ENCODE assay signal across 14 cellular contexts in genomic region chr11:15774021-15774862, GRCh38.
DNase-seq lines count a peak whose midpoint lies in the region; ATAC-seq and TF ChIP-seq lines count a peak whose summit lies in the region.
"Had no signal": no experiment of that assay in that cellular context is flagged by ENCODE, and none has a peak within 500 bp of the region (broad histone marks: within the 10 kb centered on the region; RNA-seq: fewer than 3 reads in every experiment).

No MANE protein-coding gene starts in this region.

- H3K27ac ChIP-seq in endodermal cell (ENCODE audit: low read depth, low read length) (no peak overlapping the region), mesenchymal stem cell (ENCODE audit: low read length, poor library complexity, severe bottlenecking) (no peak overlapping the region), skeletal muscle tissue (ENCODE audit: low read depth, low read length) (peak overlapping the region; percentile 25)
- H3K27ac ChIP-seq: gastroesophageal sphincter, GM23248 had no signal

- H3K4me1 ChIP-seq in endodermal cell (ENCODE audit: control insufficient read depth, insufficient read depth, low read length) (peaks cover 18% of the 10 kb centered on the region), mesenchymal stem cell (ENCODE audit: control insufficient read depth, insufficient read depth, low read depth, low read length) (no peaks in the 10 kb centered on the region), skeletal muscle tissue (ENCODE audit: control insufficient read depth in 3 of 3, insufficient read depth in 3 of 3, low read length in 3 of 3) (peaks cover 9 to 13% (median 12%) of the 10 kb centered on the region in 3 donors)
- H3K4me1 ChIP-seq: left lung had no signal

- H3K23ac ChIP-seq in mesenchymal stem cell (ENCODE audit: low read length in 2 of 2): no peak overlapping the region

- H3K36me3 ChIP-seq in endodermal cell (ENCODE audit: control insufficient read depth, insufficient read depth, low read length) (no peaks in the 10 kb centered on the region), mesenchymal stem cell (ENCODE audit: control insufficient read depth in 1 of 2, insufficient read depth in 2 of 2, low read depth in 1 of 2, low read length in 2 of 2) (no peaks in the 10 kb centered on the region), skeletal muscle tissue (ENCODE audit: control insufficient read depth in 3 of 3, insufficient read depth in 3 of 3, low read length in 3 of 3) (no peaks in the 10 kb centered on the region)
- H3K36me3 ChIP-seq: gastroesophageal sphincter, left lung had no signal

- H3K4me2 ChIP-seq in mesenchymal stem cell (ENCODE audit: low read length, poor library complexity, severe bottlenecking): no peak overlapping the region

- peak overlapping the region in 1 of 2 experiments; percentile 61 for H3K4ac ChIP-seq in mesenchymal stem cell (ENCODE audit: low read depth in 1 of 2, low read length in 2 of 2)

- peak overlapping the region; percentile 43 for H3K27ac Mint-ChIP-seq in T-helper 17 cell
- no peak overlapping the region for H3K27ac Mint-ChIP-seq in endodermal cell

- H2BK5ac ChIP-seq in mesenchymal stem cell (ENCODE audit: low read depth, low read length, poor library complexity, severe bottlenecking): no peak overlapping the region

- H2AK5ac ChIP-seq in mesenchymal stem cell (ENCODE audit: low read length, severe bottlenecking): no peak overlapping the region

- no peak overlapping the region for H3K9ac ChIP-seq in endodermal cell (ENCODE audit: extremely low read depth, low read length, poor library complexity, severe bottlenecking)
- no peak overlapping the region for H3K9ac ChIP-seq in mesenchymal stem cell (ENCODE audit: low read length)
- peak overlapping the region in 1 of 3 donors; percentile 2 for H3K9ac ChIP-seq in skeletal muscle tissue (ENCODE audit: low read depth in 1 of 3, low read length in 3 of 3)
- H3K9ac ChIP-seq: GM23248 had no signal

- DNase-seq in T-helper 17 cell (no peak), endodermal cell (no peak), mesenchymal stem cell (no peak), NCI-H1092 treated with DMSO at 0.1 percent for 48 hours (lab: John Stamatoyannopoulos, UW) (no peak), glomerular visceral epithelial cell (ENCODE audit: extremely low spot score) (no peak), NCI-H1092 (lab: John Stamatoyannopoulos, UW) (no peak)
- DNase-seq: EL; GM23248; KBM-7; NCI-H2029 treated with DMSO at 0.1 percent for 48 hours; NK-92 treated with Interleukin-12 subunit alpha and Interleukin-12 subunit beta, amount 100 ng/mL, for 24 hours had no signal

- H3K79me1 ChIP-seq in mesenchymal stem cell (replicated peaks; ENCODE audit: low read length, poor library complexity, severe bottlenecking): no peaks in the 10 kb centered on the region

- H3K36me3 Mint-ChIP-seq in T-helper 17 cell (ENCODE audit: low read depth) (no peaks in the 10 kb centered on the region), endodermal cell (ENCODE audit: low read depth) (no peaks in the 10 kb centered on the region)

- H2BK12ac ChIP-seq in mesenchymal stem cell (ENCODE audit: low read length in 2 of 2): peak overlapping the region; percentile 61 to 72

- no peak overlapping the region for H4K91ac ChIP-seq in mesenchymal stem cell (ENCODE audit: low read length)

- ATAC-seq in T-helper 17 cell: no peak
- ATAC-seq: gastroesophageal sphincter had no signal

- peak overlapping the region; percentile 56 for H4K8ac ChIP-seq in mesenchymal stem cell (ENCODE audit: low read length)

- peaks cover 20% of the 10 kb centered on the region for H3K27me3 Mint-ChIP-seq in T-helper 17 cell
- no peaks in the 10 kb centered on the region for H3K27me3 Mint-ChIP-seq in endodermal cell (ENCODE audit: insufficient read depth)

- H3K4me3 Mint-ChIP-seq in T-helper 17 cell (no peak overlapping the region), endodermal cell (no peak overlapping the region)

- H2BK15ac ChIP-seq in mesenchymal stem cell (ENCODE audit: low read depth, poor library complexity, severe bottlenecking): no peak overlapping the region

- H3K9me3 ChIP-seq in T-helper 17 cell (ENCODE audit: control insufficient read depth, low read length, poor library complexity, severe bottlenecking) (no peaks in the 10 kb centered on the region), endodermal cell (ENCODE audit: control insufficient read depth, low read length) (no peaks in the 10 kb centered on the region), mesenchymal stem cell (ENCODE audit: control insufficient read depth, low read length) (no peaks in the 10 kb centered on the region), skeletal muscle tissue (ENCODE audit: control insufficient read depth in 3 of 3, low read length in 3 of 3) (no peaks in the 10 kb centered on the region)
- H3K9me3 ChIP-seq: gastroesophageal sphincter, left lung had no signal

- no peak for TF ChIP-seq CTCF in endodermal cell (conservative IDR thresholded peaks at IDR 0.05)

- H3K4me1 Mint-ChIP-seq in T-helper 17 cell (no peaks in the 10 kb centered on the region), endodermal cell (peaks cover 25% of the 10 kb centered on the region)

- WGBS in endodermal cell (ENCODE audit: insufficient coverage in 1 of 2, insufficient read length in 1 of 2), 2 experiments: 80 to 89% methylated on average over 10 to 14 of the region's 14 CpGs
- 87% methylated on average over 13 of the region's 14 CpGs for WGBS in mesenchymal stem cell

- H3K9me3 Mint-ChIP-seq in endodermal cell: no peaks in the 10 kb centered on the region

- peak overlapping the region; percentile 62 to 63 for H3K18ac ChIP-seq in mesenchymal stem cell (ENCODE audit: low read depth in 1 of 2, low read length in 2 of 2)

- peak overlapping the region; percentile 27 for H2AFZ ChIP-seq in mesenchymal stem cell (ENCODE audit: low read depth, low read length)
- H2AFZ ChIP-seq: GM23248 had no signal

- H2BK120ac ChIP-seq in mesenchymal stem cell (ENCODE audit: low read depth, low read length): no peak overlapping the region

- H3K4me3 ChIP-seq in endodermal cell (ENCODE audit: low read length): peak overlapping the region; percentile 8
- no peak overlapping the region for H3K4me3 ChIP-seq in mesenchymal stem cell (ENCODE audit: insufficient read depth in 1 of 2, low read depth in 1 of 2, low read length in 2 of 2)
- H3K4me3 ChIP-seq in skeletal muscle tissue (ENCODE audit: low read length in 3 of 3): no peak overlapping the region
- H3K4me3 ChIP-seq: gastroesophageal sphincter, GM23248, left lung had no signal

- peak overlapping the region in 1 of 2 experiments; percentile 20 for H3K14ac ChIP-seq in mesenchymal stem cell (ENCODE audit: low read length in 2 of 2)

- H3K27me3 ChIP-seq in endodermal cell (ENCODE audit: control insufficient read depth, insufficient read depth, low read length, poor library complexity, severe bottlenecking) (no peaks in the 10 kb centered on the region), mesenchymal stem cell (ENCODE audit: control insufficient read depth in 1 of 2, insufficient read depth in 1 of 2, low read length in 2 of 2) (peaks cover 11 to 29% of the 10 kb centered on the region in 2 experiments), skeletal muscle tissue (ENCODE audit: control insufficient read depth in 3 of 3, insufficient read depth in 3 of 3, low read length in 3 of 3) (no peaks in the 10 kb centered on the region)
- H3K27me3 ChIP-seq: gastroesophageal sphincter, left lung had no signal
